12 cellular contexts compared by ENCODE assay signal in genomic region chr1:201708085-201708512, GRCh38.
DNase-seq lines count a peak whose midpoint lies in the region; ATAC-seq and TF ChIP-seq lines count a peak whose summit lies in the region.
"Had no signal": no experiment of that assay in that cellular context is flagged by ENCODE, and none has a peak within 500 bp of the region (broad histone marks: within the 10 kb centered on the region; RNA-seq: fewer than 3 reads in every experiment).

No MANE protein-coding gene starts in this region.

- peaks cover 18% of the 10 kb centered on the region for H3K4me1 ChIP-seq in SJCRH30
- H3K4me1 ChIP-seq in right cardiac atrium (ENCODE audit: control insufficient read depth, insufficient read depth, low read length) = peaks cover 22% of the 10 kb centered on the region

- 65% methylated on average over 4 of the region's 4 CpGs for WGBS in right cardiac atrium

- DNase-seq in AG09309 (ENCODE audit: low read depth) (peak; percentile 67), KBM-7 (peak; percentile 47), SJCRH30 (peak; percentile 56 to 71), right cardiac atrium (peak in 2 of 3 donors; percentile 52 to 57), G401 (ENCODE audit: low spot score) (no peak), coronary artery (ENCODE audit: low spot score) (no peak), cerebellum (ENCODE audit: low spot score) (no peak)
- DNase-seq: activated T-cell treated with anti-CD3 and anti-CD28 coated beads, Interleukin-2, amount 50 U/mL, for 4 hours; Karpas-422; kidney; T-helper 17 cell had no signal

- H3K4me3 ChIP-seq in AG09309 (ENCODE audit: control insufficient read depth, low read depth, low read length) (no peak overlapping the region), SJCRH30 (no peak overlapping the region), right cardiac atrium (ENCODE audit: low read length) (no peak overlapping the region), coronary artery (no peak overlapping the region)

- H3K27me3 ChIP-seq in SJCRH30 (no peaks in the 10 kb centered on the region), right cardiac atrium (ENCODE audit: control insufficient read depth, insufficient read depth) (no peaks in the 10 kb centered on the region)

- TF ChIP-seq CTCF in AG09309 (IDR thresholded peaks at IDR 0.05; ENCODE audit: control insufficient read depth, insufficient read depth, low read depth, low read length, missing control alignments) (no peak), coronary artery (IDR thresholded peaks at IDR 0.05) (no peak)

- H3K27ac ChIP-seq in SJCRH30 (no peak overlapping the region), right cardiac atrium (ENCODE audit: low read length) (no peak overlapping the region), coronary artery (peak overlapping the region in 1 of 2 donors; percentile 13)

- ATAC-seq in right cardiac atrium = no peak
- ATAC-seq in HG03520 (IDR thresholded peaks at IDR 0.05; ENCODE audit: unreplicated experiment) = no peak
- ATAC-seq: activated T-cell treated with anti-CD3 and anti-CD28 coated beads, Interleukin-2, amount 50 U/mL, for 4 hours; T-helper 17 cell had no signal

- intact Hi-C loops in right cardiac atrium (cut with DNase I) = loop anchor here in 1 of 4 donors (2.0 kb wide), 1 partner anchor 85 kb away; no protein-coding TSS in a partner anchor

- peaks cover 4% of the 10 kb centered on the region; the same call in 1 of the 2 replicates for H3K36me3 ChIP-seq in SJCRH30

- in situ Hi-C loops in KBM-7 (cut with MboI; ENCODE audit: low pct_unique_long_range_greater_than_20kb, low sequenced_read_pairs) = loop anchor here (10.0 kb wide), 1 partner anchor 143 kb away; no protein-coding TSS in a partner anchor
- in situ Hi-C loops in G401 (cut with HindIII; ENCODE audit: low sequenced_read_pairs) = no loop called here

- H3K9me3 ChIP-seq in SJCRH30 (replicated peaks) = no peaks in the 10 kb centered on the region
- H3K9me3 ChIP-seq in right cardiac atrium (ENCODE audit: control insufficient read depth, low read length) = no peaks in the 10 kb centered on the region

Comparison
In these comparisons a context has a peak if more than half of its experiments do, and no peak if none do; other contexts are left out.
1. DNase-seq: peak in AG09309 (single experiment), KBM-7 (single experiment), SJCRH30 (2 of 2) and right cardiac atrium (2 of 3); none in G401 (single experiment), coronary artery (single experiment) and cerebellum (single experiment).